8 cellular contexts compared by ENCODE assay signal in genomic region chr13:52454825-52455676, GRCh38. TPM values are rescaled to one million over a fixed set of nuclear protein-coding genes. Genes with fewer than 3 reads are reported as not detected.
A peak's percentile ranks its signal among the peaks of the same experiment; 100 is the strongest.
DNase-seq lines count a peak whose midpoint lies in the region; ATAC-seq and TF ChIP-seq lines count a peak whose summit lies in the region.

Gene CKAP2, plus strand, starts transcription at chr13:52455478. Its CDS starts 79 bp downstream, at chr13:52455557.

- no peaks in the 10 kb centered on the region for H3K9me3 Mint-ChIP-seq in GM23338
- H3K9me3 Mint-ChIP-seq in naive thymus-derived CD8-positive, alpha-beta T cell, result no peaks in the 10 kb centered on the region

- peak within 1 kb of the TSS; percentile 97 for H3K27ac Mint-ChIP-seq in GM23338
- peak within 1 kb of the TSS; percentile 97 to 100 (median 99) for H3K27ac Mint-ChIP-seq in naive thymus-derived CD8-positive, alpha-beta T cell

- peaks cover 7% of the 10 kb centered on the region for H3K27me3 Mint-ChIP-seq in GM23338 (ENCODE audit: insufficient read depth, low read depth, poor library complexity)
- H3K27me3 Mint-ChIP-seq in naive thymus-derived CD8-positive, alpha-beta T cell, result peaks cover 0 to 1% (median 0%) of the 10 kb centered on the region in 5 donors

- H3K36me3 Mint-ChIP-seq in GM23338 (ENCODE audit: low read depth), result peaks cover 33% of the 10 kb centered on the region; the same call in 2 of the 3 replicates
- peaks cover 0 to 7% (median 0%) of the 10 kb centered on the region in 3 donors for H3K36me3 Mint-ChIP-seq in naive thymus-derived CD8-positive, alpha-beta T cell

- H3K27ac ChIP-seq in DOHH2 (ENCODE audit: low read depth, low read length), result peak within 1 kb of the TSS; percentile 89
- peak within 1 kb of the TSS; percentile 48; the same call in 1 of the 2 replicates for H3K27ac ChIP-seq in GM23338 (ENCODE audit: low read depth)
- H3K27ac ChIP-seq in fibroblast of lung (ENCODE audit: insufficient read depth, low read length), result peak within 1 kb of the TSS; percentile 77

- H3K4me3 Mint-ChIP-seq in GM23338, result peak within 1 kb of the TSS; percentile 91
- H3K4me3 Mint-ChIP-seq in naive thymus-derived CD8-positive, alpha-beta T cell, result peak within 1 kb of the TSS; percentile 91 to 99 (median 96)

- H3F3A ChIP-seq in DOHH2 (ENCODE audit: control insufficient read depth, insufficient read depth), result peaks cover 9% of the 10 kb centered on the region
- H3F3A ChIP-seq in GM23338 (replicated peaks; ENCODE audit: low read depth), result no peaks in the 10 kb centered on the region

- TF ChIP-seq CTCF in DOHH2 (IDR thresholded peaks at IDR 0.05; ENCODE audit: low read depth, low read length, poor library complexity, severe bottlenecking) (no peak), GM23338 (conservative IDR thresholded peaks at IDR 0.05; ENCODE audit: low read depth in 2 of 2) (no peak), fibroblast of lung (conservative IDR thresholded peaks at IDR 0.05 in 1 of 2, IDR thresholded peaks at IDR 0.05 in 1 of 2; ENCODE audit: low read depth in 1 of 2, low read length in 2 of 2) (no peak)

- peaks cover 38% of the 10 kb centered on the region for H3K36me3 ChIP-seq in DOHH2 (ENCODE audit: control insufficient read depth, low read length)
- peaks cover 7% of the 10 kb centered on the region for H3K36me3 ChIP-seq in GM23338 (ENCODE audit: insufficient read depth)
- no peaks in the 10 kb centered on the region for H3K36me3 ChIP-seq in fibroblast of lung (ENCODE audit: control insufficient read depth, insufficient read depth, low read length)

- no peaks in the 10 kb centered on the region for H3K9me3 ChIP-seq in DOHH2 (ENCODE audit: control insufficient read depth, insufficient read depth, low read length)
- H3K9me3 ChIP-seq in fibroblast of lung (ENCODE audit: control insufficient read depth, insufficient read depth, low read depth, low read length), result no peaks in the 10 kb centered on the region

- peaks cover 14% of the 10 kb centered on the region for H3K4me1 Mint-ChIP-seq in GM23338
- H3K4me1 Mint-ChIP-seq in naive thymus-derived CD8-positive, alpha-beta T cell, result peaks cover 17 to 41% (median 33%) of the 10 kb centered on the region in 4 donors

- peak; percentile 87 for ATAC-seq in GM23338
- ATAC-seq in naive thymus-derived CD8-positive, alpha-beta T cell, result peak; percentile 81 to 82

- DNase-seq in GM23338 (ENCODE audit: low spot score), result peak; percentile 97
- peak; percentile 94 for DNase-seq in LHCN-M2 (ENCODE audit: low read depth)
- DNase-seq in RPMI8226, result peak; percentile 95
- peak; percentile 82 to 86 for DNase-seq in activated T-helper 1 cell treated with anti-CD3 and anti-CD28 coated beads, Interleukin-2, amount 50 U/mL, for 16 hours (ENCODE audit: low read depth in 1 of 2, low spot score in 1 of 2)
- DNase-seq in fibroblast of lung (ENCODE audit: low read depth in 2 of 2), result peak; percentile 92 to 93
- peak; percentile 84 to 99 (median 93) for DNase-seq in naive thymus-derived CD8-positive, alpha-beta T cell
- DNase-seq in stimulated activated naive CD4-positive, alpha-beta T cell (lab: John Stamatoyannopoulos, UW), result peak; percentile 87 to 97 (median 93)

- H3K9me2 ChIP-seq in DOHH2 (replicated peaks; ENCODE audit: control insufficient read depth, low read length) (no peaks in the 10 kb centered on the region), GM23338 (ENCODE audit: insufficient read depth) (no peaks in the 10 kb centered on the region)

- H3K9ac ChIP-seq in fibroblast of lung (ENCODE audit: insufficient read depth, low read length), result peak within 1 kb of the TSS; percentile 79

- POLR2A ChIA-PET in naive thymus-derived CD8-positive, alpha-beta T cell (lab: Charles Lee), result interaction anchor here (1.5 kb wide), 1 partner anchor 197 kb away, joined by 9 read pairs; the partner anchor contains the start of gene SUGT1

- H3K4me3 ChIP-seq in DOHH2 (ENCODE audit: low read length) (peak within 1 kb of the TSS; percentile 91), GM23338 (peak within 1 kb of the TSS; percentile 77), fibroblast of lung (replicated peaks in 1 of 4; ENCODE audit: control extremely low read depth in 1 of 4, insufficient read depth in 1 of 4, low read depth in 3 of 4, low read length in 4 of 4) (peak within 1 kb of the TSS; percentile 62 to 93 (median 81))

- peak within 1 kb of the TSS; percentile 92 for H2AFZ ChIP-seq in GM23338
- H2AFZ ChIP-seq in fibroblast of lung (ENCODE audit: low read length), result peak within 1 kb of the TSS; percentile 92

- peaks cover 12% of the 10 kb centered on the region; the same call in 1 of the 2 replicates for H4K20me1 ChIP-seq in DOHH2 (ENCODE audit: control insufficient read depth, insufficient read depth, low read depth, low read length)
- H4K20me1 ChIP-seq in GM23338 (replicated peaks; ENCODE audit: insufficient read depth), result peaks cover 5% of the 10 kb centered on the region; the same call in 1 of the 2 replicates
- H4K20me1 ChIP-seq in fibroblast of lung (ENCODE audit: control insufficient read depth, extremely low read depth, insufficient read depth, low read length), result no peaks in the 10 kb centered on the region

- H3K4me1 ChIP-seq in DOHH2 (ENCODE audit: control insufficient read depth, low read length), result peaks cover 32% of the 10 kb centered on the region
- no peaks in the 10 kb centered on the region; the same call in 1 of the 2 replicates for H3K4me1 ChIP-seq in GM23338 (ENCODE audit: insufficient read depth)
- peaks cover 9% of the 10 kb centered on the region for H3K4me1 ChIP-seq in fibroblast of lung (ENCODE audit: control insufficient read depth, extremely low read depth, insufficient read depth, low read length)

- H3K27me3 ChIP-seq in DOHH2 (ENCODE audit: control insufficient read depth, low read length), result no peaks in the 10 kb centered on the region
- no peaks in the 10 kb centered on the region for H3K27me3 ChIP-seq in GM23338 (ENCODE audit: insufficient read depth)
- H3K27me3 ChIP-seq in fibroblast of lung (ENCODE audit: control insufficient read depth, insufficient read depth, low read length), result no peaks in the 10 kb centered on the region

- H3K79me2 ChIP-seq in DOHH2 (ENCODE audit: control insufficient read depth, low read length), result peaks cover 58% of the 10 kb centered on the region
- peaks cover 32% of the 10 kb centered on the region for H3K79me2 ChIP-seq in GM23338 (replicated peaks; ENCODE audit: insufficient read depth)
- H3K79me2 ChIP-seq in fibroblast of lung (ENCODE audit: control insufficient read depth, insufficient read depth, low read length), result peaks cover 37% of the 10 kb centered on the region

- H3K4me2 ChIP-seq in DOHH2 (ENCODE audit: low read length) (peak within 1 kb of the TSS; percentile 79), GM23338 (peak within 1 kb of the TSS; percentile 88), fibroblast of lung (ENCODE audit: extremely low read depth, insufficient read depth, low read length) (peak within 1 kb of the TSS; percentile 88)

TF ChIP-seq in GM23338, 12 proteins besides CTCF, POLR2A, EP300 and RAD21:
- no peak for TF ChIP-seq NANOG (IDR thresholded peaks at IDR 0.05; ENCODE audit: borderline replicate concordance)
- TF ChIP-seq CREB1 (CRISPR knock-in tag; IDR thresholded peaks at IDR 0.05; ENCODE audit: low read depth), result peak; percentile 70
- TF ChIP-seq POLR2AphosphoS5 (IDR thresholded peaks at IDR 0.05; ENCODE audit: low read depth), result peak; percentile 87
- TF ChIP-seq ZNF114 (CRISPR knock-in tag; IDR thresholded peaks at IDR 0.05), result no peak
- no peak for TF ChIP-seq STAT1 (IDR thresholded peaks at IDR 0.05; ENCODE audit: unreplicated experiment)
- TF ChIP-seq ZNF331 (CRISPR knock-in tag; IDR thresholded peaks at IDR 0.05; ENCODE audit: low read depth), result no peak

RNA-seq across cellular contexts. Expression of gene CKAP2, which starts in this region (rescaled TPM):
- total RNA-seq in GM23338 (2014; rRNA removed; shearing (Covaris generic)), result 48.0 and 48.8 TPM in 2 replicates
- polyA plus RNA-seq in GM23338 (2016; fragmentation: Nextera tagmentation; extraction: Ambion mirVana) (80.4 and 103 TPM in 2 replicates), fibroblast of lung (10.5 and 28.2 TPM in 2 replicates)
- total RNA-seq in LHCN-M2 (2014; rRNA removed) (91.8 and 113 TPM in 2 replicates), fibroblast of lung (9.5 and 24.8 TPM in 2 replicates)
- 31.4 TPM for polyA plus RNA-seq in LHCN-M2 (2012)
- polyA plus RNA-seq in fibroblast of lung (2012), result 12.8 and 34.0 TPM in 2 replicates
- 2.3 and 2.4 TPM in 2 replicates for polyA minus RNA-seq in fibroblast of lung (ENCODE audit: low replicate concordance)
- total RNA-seq in naive thymus-derived CD8-positive, alpha-beta T cell, result 10 to 100 TPM in 1 of 2 experiments, 1 to 10 TPM in 1; 10.0 to 15.2 TPM
- 1 to 10 TPM; 8.3 to 9.8 (median 8.7) TPM for polyA plus RNA-seq in naive thymus-derived CD8-positive, alpha-beta T cell

Comparison
In these comparisons a context has a peak if more than half of its experiments do, and no peak if none do; other contexts are left out.
1. Peak in every context shown above with its lines: DNase-seq, ATAC-seq, H3K4me3 ChIP-seq and H3K27ac ChIP-seq.